In the genomic region with DNA sequence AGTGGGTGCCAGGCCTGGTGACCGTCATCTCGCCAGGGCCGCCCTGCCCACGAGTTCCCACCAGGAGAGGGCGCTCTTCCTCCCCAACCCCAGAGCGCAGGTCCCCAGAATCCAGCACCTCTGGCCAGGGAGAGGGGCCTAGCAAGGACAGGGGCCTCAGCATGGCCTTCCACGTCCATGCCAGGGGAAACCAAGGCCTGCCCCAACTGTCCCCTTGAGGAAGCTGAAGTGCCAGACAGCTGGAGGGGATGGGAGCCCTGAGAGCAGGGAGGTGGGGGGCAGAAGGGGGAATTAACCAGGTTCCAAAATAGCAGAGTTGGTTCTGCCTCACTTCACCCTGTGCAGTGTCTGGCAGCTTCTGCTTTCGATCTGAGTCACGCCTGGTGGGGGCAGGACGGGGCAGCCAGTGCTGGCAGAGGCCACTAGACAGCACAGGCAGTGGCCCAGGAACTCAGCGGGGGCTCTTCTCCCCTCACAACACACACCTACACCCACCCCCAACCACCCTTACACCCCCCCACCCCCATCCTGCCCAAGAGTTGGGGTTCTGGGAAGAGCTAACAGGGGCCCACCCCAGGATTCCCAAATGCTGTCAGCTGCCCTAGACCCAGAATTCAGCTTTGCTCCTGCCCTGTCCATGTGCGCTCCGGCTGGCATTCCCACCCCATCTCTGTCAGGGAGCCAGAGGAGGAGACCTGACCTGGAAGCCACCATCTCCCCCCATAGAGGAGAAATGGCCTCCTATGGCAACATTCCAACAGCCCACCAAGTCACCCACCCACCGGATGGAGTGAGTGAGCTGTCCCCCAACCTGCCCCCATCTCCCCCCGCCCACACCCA, we compare ENCODE assay signal across 1 cellular context.
A peak's percentile ranks its signal among the peaks of the same experiment; 100 is the strongest.
TF ChIP-seq lines count a peak whose summit lies in the region.

No MANE protein-coding gene starts in this region.

TF ChIP-seq in HepG2, 621 proteins besides CTCF, POLR2A, EP300 and RAD21 (continued from another document and continues in another):
- no peak for TF ChIP-seq AFF4 (CRISPR knock-in tag; IDR thresholded peaks at IDR 0.05)
- TF ChIP-seq PHF8 (CRISPR knock-in tag; IDR thresholded peaks at IDR 0.05): peak; percentile 49
- no peak for TF ChIP-seq ZNF30 (CRISPR knock-in tag; IDR thresholded peaks at IDR 0.05)
- no peak for TF ChIP-seq ATF4 (CRISPR knock-in tag; IDR thresholded peaks at IDR 0.05)
- no peak for TF ChIP-seq ZNF33B (CRISPR knock-in tag; IDR thresholded peaks at IDR 0.05)
- TF ChIP-seq, protein P1, sequence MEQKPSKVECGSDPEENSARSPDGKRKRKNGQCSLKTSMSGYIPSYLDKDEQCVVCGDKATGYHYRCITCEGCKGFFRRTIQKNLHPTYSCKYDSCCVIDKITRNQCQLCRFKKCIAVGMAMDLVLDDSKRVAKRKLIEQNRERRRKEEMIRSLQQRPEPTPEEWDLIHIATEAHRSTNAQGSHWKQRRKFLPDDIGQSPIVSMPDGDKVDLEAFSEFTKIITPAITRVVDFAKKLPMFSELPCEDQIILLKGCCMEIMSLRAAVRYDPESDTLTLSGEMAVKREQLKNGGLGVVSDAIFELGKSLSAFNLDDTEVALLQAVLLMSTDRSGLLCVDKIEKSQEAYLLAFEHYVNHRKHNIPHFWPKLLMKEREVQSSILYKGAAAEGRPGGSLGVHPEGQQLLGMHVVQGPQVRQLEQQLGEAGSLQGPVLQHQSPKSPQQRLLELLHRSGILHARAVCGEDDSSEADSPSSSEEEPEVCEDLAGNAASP (CRISPR knock-in tag; IDR thresholded peaks at IDR 0.05; ENCODE audit: borderline replicate concordance): no peak
- no peak for TF ChIP-seq ETV5 (CRISPR knock-in tag; IDR thresholded peaks at IDR 0.05; ENCODE audit: borderline replicate concordance)
- TF ChIP-seq JUN (CRISPR knock-in tag; IDR thresholded peaks at IDR 0.05): no peak
- TF ChIP-seq, protein P2, sequence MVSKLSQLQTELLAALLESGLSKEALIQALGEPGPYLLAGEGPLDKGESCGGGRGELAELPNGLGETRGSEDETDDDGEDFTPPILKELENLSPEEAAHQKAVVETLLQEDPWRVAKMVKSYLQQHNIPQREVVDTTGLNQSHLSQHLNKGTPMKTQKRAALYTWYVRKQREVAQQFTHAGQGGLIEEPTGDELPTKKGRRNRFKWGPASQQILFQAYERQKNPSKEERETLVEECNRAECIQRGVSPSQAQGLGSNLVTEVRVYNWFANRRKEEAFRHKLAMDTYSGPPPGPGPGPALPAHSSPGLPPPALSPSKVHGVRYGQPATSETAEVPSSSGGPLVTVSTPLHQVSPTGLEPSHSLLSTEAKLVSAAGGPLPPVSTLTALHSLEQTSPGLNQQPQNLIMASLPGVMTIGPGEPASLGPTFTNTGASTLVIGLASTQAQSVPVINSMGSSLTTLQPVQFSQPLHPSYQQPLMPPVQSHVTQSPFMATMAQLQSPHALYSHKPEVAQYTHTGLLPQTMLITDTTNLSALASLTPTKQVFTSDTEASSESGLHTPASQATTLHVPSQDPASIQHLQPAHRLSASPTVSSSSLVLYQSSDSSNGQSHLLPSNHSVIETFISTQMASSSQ (IDR thresholded peaks at IDR 0.05; ENCODE audit: low read depth): no peak
- TF ChIP-seq, protein P2 (CRISPR knock-in tag; IDR thresholded peaks at IDR 0.05; ENCODE audit: borderline replicate concordance): 0 out of 2 replicates have a peak, but pooled peaks have one; percentile 19
- TF ChIP-seq AHR (CRISPR knock-in tag; IDR thresholded peaks at IDR 0.05): peak; percentile 30; the same call in 1 of the 2 replicates
- TF ChIP-seq ZNF12 (CRISPR knock-in tag; IDR thresholded peaks at IDR 0.05): no peak
- no peak for TF ChIP-seq FOXM1 (CRISPR knock-in tag; IDR thresholded peaks at IDR 0.05)
- no peak for TF ChIP-seq ZNF703 (CRISPR knock-in tag; IDR thresholded peaks at IDR 0.05; ENCODE audit: borderline replicate concordance)
- TF ChIP-seq ZNF33A (CRISPR knock-in tag; IDR thresholded peaks at IDR 0.05; ENCODE audit: borderline replicate concordance): no peak
- TF ChIP-seq NR2F2 (IDR thresholded peaks at IDR 0.05; ENCODE audit: borderline replicate concordance, low read depth): no peak
- TF ChIP-seq ZNF333 (CRISPR knock-in tag; IDR thresholded peaks at IDR 0.05; ENCODE audit: borderline replicate concordance): no peak
- no peak for TF ChIP-seq ZNF724P (CRISPR knock-in tag; IDR thresholded peaks at IDR 0.05; ENCODE audit: borderline replicate concordance)
- TF ChIP-seq, protein P3, sequence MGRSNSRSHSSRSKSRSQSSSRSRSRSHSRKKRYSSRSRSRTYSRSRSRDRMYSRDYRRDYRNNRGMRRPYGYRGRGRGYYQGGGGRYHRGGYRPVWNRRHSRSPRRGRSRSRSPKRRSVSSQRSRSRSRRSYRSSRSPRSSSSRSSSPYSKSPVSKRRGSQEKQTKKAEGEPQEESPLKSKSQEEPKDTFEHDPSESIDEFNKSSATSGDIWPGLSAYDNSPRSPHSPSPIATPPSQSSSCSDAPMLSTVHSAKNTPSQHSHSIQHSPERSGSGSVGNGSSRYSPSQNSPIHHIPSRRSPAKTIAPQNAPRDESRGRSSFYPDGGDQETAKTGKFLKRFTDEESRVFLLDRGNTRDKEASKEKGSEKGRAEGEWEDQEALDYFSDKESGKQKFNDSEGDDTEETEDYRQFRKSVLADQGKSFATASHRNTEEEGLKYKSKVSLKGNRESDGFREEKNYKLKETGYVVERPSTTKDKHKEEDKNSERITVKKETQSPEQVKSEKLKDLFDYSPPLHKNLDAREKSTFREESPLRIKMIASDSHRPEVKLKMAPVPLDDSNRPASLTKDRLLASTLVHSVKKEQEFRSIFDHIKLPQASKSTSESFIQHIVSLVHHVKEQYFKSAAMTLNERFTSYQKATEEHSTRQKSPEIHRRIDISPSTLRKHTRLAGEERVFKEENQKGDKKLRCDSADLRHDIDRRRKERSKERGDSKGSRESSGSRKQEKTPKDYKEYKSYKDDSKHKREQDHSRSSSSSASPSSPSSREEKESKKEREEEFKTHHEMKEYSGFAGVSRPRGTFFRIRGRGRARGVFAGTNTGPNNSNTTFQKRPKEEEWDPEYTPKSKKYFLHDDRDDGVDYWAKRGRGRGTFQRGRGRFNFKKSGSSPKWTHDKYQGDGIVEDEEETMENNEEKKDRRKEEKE (IDR thresholded peaks at IDR 0.05): no peak
- no peak for TF ChIP-seq ZBTB7B (CRISPR knock-in tag; IDR thresholded peaks at IDR 0.05)
- no peak for TF ChIP-seq ZNF790 (CRISPR knock-in tag; IDR thresholded peaks at IDR 0.05; ENCODE audit: borderline replicate concordance)
- TF ChIP-seq, protein P4, sequence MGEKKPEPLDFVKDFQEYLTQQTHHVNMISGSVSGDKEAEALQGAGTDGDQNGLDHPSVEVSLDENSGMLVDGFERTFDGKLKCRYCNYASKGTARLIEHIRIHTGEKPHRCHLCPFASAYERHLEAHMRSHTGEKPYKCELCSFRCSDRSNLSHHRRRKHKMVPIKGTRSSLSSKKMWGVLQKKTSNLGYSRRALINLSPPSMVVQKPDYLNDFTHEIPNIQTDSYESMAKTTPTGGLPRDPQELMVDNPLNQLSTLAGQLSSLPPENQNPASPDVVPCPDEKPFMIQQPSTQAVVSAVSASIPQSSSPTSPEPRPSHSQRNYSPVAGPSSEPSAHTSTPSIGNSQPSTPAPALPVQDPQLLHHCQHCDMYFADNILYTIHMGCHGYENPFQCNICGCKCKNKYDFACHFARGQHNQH (CRISPR knock-in tag; IDR thresholded peaks at IDR 0.05): peak; percentile 29; the same call in 1 of the 2 replicates
- TF ChIP-seq LCORL (IDR thresholded peaks at IDR 0.05): no peak
- 0 out of 2 replicates have a peak, but pooled peaks have one; percentile 47 for TF ChIP-seq LCORL (CRISPR knock-in tag; IDR thresholded peaks at IDR 0.05)
- peak; percentile 82 for TF ChIP-seq XRCC5 (optimal IDR thresholded peaks at IDR 0.05; ENCODE audit: low read length)
- TF ChIP-seq ZNF7 (CRISPR knock-in tag; IDR thresholded peaks at IDR 0.05): no peak
- TF ChIP-seq NFKB2 (CRISPR knock-in tag; IDR thresholded peaks at IDR 0.05; ENCODE audit: borderline replicate concordance): peak; percentile 59; the same call in 1 of the 2 replicates
- TF ChIP-seq ZNF138 (CRISPR knock-in tag; IDR thresholded peaks at IDR 0.05; ENCODE audit: low read depth): 0 out of 2 replicates have a peak, but pooled peaks have one; percentile 29
- no peak; the same call in 1 of the 2 replicates for TF ChIP-seq SP4 (CRISPR knock-in tag; IDR thresholded peaks at IDR 0.05)
- no peak for TF ChIP-seq SRY (CRISPR knock-in tag; IDR thresholded peaks at IDR 0.05)
- TF ChIP-seq CC2D1A (CRISPR knock-in tag; IDR thresholded peaks at IDR 0.05): no peak
- no peak for TF ChIP-seq ZNF441 (CRISPR knock-in tag; IDR thresholded peaks at IDR 0.05; ENCODE audit: borderline replicate concordance)
- no peak for TF ChIP-seq CHCHD3 (CRISPR knock-in tag; IDR thresholded peaks at IDR 0.05)
- no peak for TF ChIP-seq ZNF704 (CRISPR knock-in tag; IDR thresholded peaks at IDR 0.05; ENCODE audit: borderline replicate concordance)
